23 cellular contexts compared by ENCODE assay signal in the genomic region with DNA sequence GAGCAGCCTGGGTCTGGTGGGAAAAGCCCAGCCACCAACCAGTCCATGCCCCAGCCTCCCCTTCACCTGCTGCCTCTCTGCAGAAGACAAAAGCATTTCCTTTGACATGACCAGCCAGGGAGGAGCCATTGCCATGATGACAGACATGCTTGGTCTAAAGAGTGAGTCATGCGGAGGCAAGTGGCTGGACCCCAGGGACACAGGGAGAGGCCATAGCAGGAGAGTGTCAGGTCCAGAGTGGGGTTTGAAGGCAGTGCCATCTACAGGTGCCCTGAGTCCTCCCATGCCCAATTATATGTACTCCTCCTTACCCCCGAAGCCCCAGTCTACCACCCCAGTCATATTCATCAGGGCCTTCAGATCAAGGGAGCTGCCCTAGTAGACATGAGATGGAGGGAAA.
DNase-seq lines count a peak whose midpoint lies in the region; ATAC-seq, FAIRE-seq and TF ChIP-seq lines count a peak whose summit lies in the region.
"Had no signal": no experiment of that assay in that cellular context is flagged by ENCODE, and none has a peak within 500 bp of the region (broad histone marks: within the 10 kb centered on the region; RNA-seq: fewer than 3 reads in every experiment).

No MANE protein-coding gene starts in this region.

- no peaks in the 10 kb centered on the region for H4K20me1 ChIP-seq in GM23248 (ENCODE audit: insufficient read depth)

- CTCF ChIA-PET in A549 (lab: Yijun Ruan, JAX), result interaction anchor here (1.7 kb wide), 1 partner anchor 10 kb away, joined by 6 read pairs; no protein-coding TSS in a partner anchor

- H3K4me2 ChIP-seq in A549 (peak overlapping the region; percentile 93), GM23248 (ENCODE audit: unreplicated experiment) (no peak overlapping the region)
- H3K4me2 ChIP-seq: neural progenitor cell had no signal

- FAIRE-seq in A549 (lab: Jason Lieb, UNC), result no peak
- FAIRE-seq: GM19239 had no signal

- no peaks in the 10 kb centered on the region for H3K9me2 ChIP-seq in GM23248 (ENCODE audit: insufficient read depth)

- H3K4me1 Mint-ChIP-seq in mesothelial cell of epicardium, result peaks cover 8% of the 10 kb centered on the region
- H3K4me1 Mint-ChIP-seq: stimulated activated naive B cell treated with anti-CD40 and anti-IgM and Interleukin-4, amounts not matched to agents 10 μg/mL and 1 μg/mL and 100 μg/mL, for 72 hours had no signal

- in situ Hi-C loops in GM23248 (cut with MboI), result no loop called here

- TF ChIP-seq CTCF in A549 (IDR thresholded peaks at IDR 0.05), result no peak
- no peak for TF ChIP-seq CTCF in mesothelial cell of epicardium (IDR thresholded peaks at IDR 0.05; ENCODE audit: unreplicated experiment)

- H3K4me1 ChIP-seq in A549, result peaks cover 78% of the 10 kb centered on the region
- peaks cover 12% of the 10 kb centered on the region for H3K4me1 ChIP-seq in GM23248 (ENCODE audit: insufficient read depth)
- H3K4me1 ChIP-seq: foreskin keratinocyte had no signal

- no peak for TF ChIP-seq POLR2A in A549 (IDR thresholded peaks at IDR 0.05; ENCODE audit: low read length)

- peak overlapping the region; percentile 23; the same call in 1 of the 3 replicates for H3K4me3 ChIP-seq in A549
- no peak overlapping the region for H3K4me3 ChIP-seq in GM23248
- H3K4me3 ChIP-seq: neural progenitor cell, transverse colon had no signal

- H3K4me3 Mint-ChIP-seq in mesothelial cell of epicardium, result no peak overlapping the region
- H3K4me3 Mint-ChIP-seq: activated CD4-positive, alpha-beta T cell treated with anti-CD3 and anti-CD28 coated beads, Interleukin-2, amount 10 ng/mL, durations not matched to agents 7 days and 5 days; CD4-positive, alpha-beta memory T cell; neural progenitor cell; stimulated activated naive B cell treated with anti-CD40 and anti-IgM and Interleukin-4, amounts not matched to agents 10 μg/mL and 1 μg/mL and 100 μg/mL, for 72 hours had no signal

- no peak overlapping the region for H3K9ac ChIP-seq in GM23248
- H3K9ac ChIP-seq: neural progenitor cell had no signal

- H3K27ac ChIP-seq in A549 (peak overlapping the region; percentile 97), GM23248 (no peak overlapping the region)
- H3K27ac ChIP-seq: foreskin keratinocyte, neural progenitor cell had no signal

- no peak for TF ChIP-seq RAD21 in A549 (conservative IDR thresholded peaks at IDR 0.05 in 1 of 2, IDR thresholded peaks at IDR 0.05 in 1 of 2)

- H3K27me3 ChIP-seq in GM23248 (replicated peaks; ENCODE audit: insufficient read depth), result no peaks in the 10 kb centered on the region
- H3K27me3 ChIP-seq: foreskin keratinocyte, neural progenitor cell, transverse colon had no signal

- TF ChIP-seq EP300 in A549 (IDR thresholded peaks at IDR 0.05), result no peak

- POLR2A ChIA-PET in A549 (lab: Yijun Ruan, JAX), result no interaction called here

- H3K36me3 ChIP-seq in GM23248 (ENCODE audit: low read depth), result no peaks in the 10 kb centered on the region
- H3K36me3 ChIP-seq: neural progenitor cell, transverse colon had no signal

- ATAC-seq in A549, result peak; percentile 12 to 15; a peak in 5 of 6 replicates
- ATAC-seq in GM21528 (IDR thresholded peaks at IDR 0.05; ENCODE audit: low FRiP score, unreplicated experiment), result no peak
- ATAC-seq: foreskin keratinocyte; right cardiac atrium; stimulated activated naive B cell treated with anti-CD40 and anti-IgM and Interleukin-4, amounts not matched to agents 10 μg/mL and 1 μg/mL and 100 μg/mL, for 72 hours had no signal

- no peak overlapping the region for H3K27ac Mint-ChIP-seq in mesothelial cell of epicardium
- H3K27ac Mint-ChIP-seq: activated CD4-positive, alpha-beta T cell treated with anti-CD3 and anti-CD28 coated beads, Interleukin-2, amount 10 ng/mL, durations not matched to agents 7 days and 5 days had no signal

- DNase-seq in A549 (ENCODE audit: low read depth in 1 of 2, low spot score in 1 of 2) (peak; percentile 61 to 73), GM23248 (peak; percentile 50), SW480 (ENCODE audit: low spot score) (peak; percentile 63), hepatic stellate cell (ENCODE audit: low spot score) (peak; percentile 65), NCI-H2171 treated with DMSO at 0.1 percent for 48 hours (lab: John Stamatoyannopoulos, UW) (no peak), kidney glomerular epithelial cell (lab: John Stamatoyannopoulos, UW) (no peak), mesothelial cell of epicardium (ENCODE audit: low spot score in 2 of 2, unreplicated experiment in 2 of 2) (no peak)
- DNase-seq: ACHN; activated CD4-positive, alpha-beta T cell treated with anti-CD3 and anti-CD28 coated beads, Interleukin-2, amount 10 ng/mL, durations not matched to agents 7 days and 5 days; activated CD8-positive, alpha-beta memory T cell treated with anti-CD3 and anti-CD28 coated beads, Interleukin-2, amount 50 U/mL, for 4 hours; activated naive CD4-positive, alpha-beta T cell treated with Interleukin-2 at 50 U/mL for 16 hours; anterior cingulate cortex; CD4-positive, alpha-beta memory T cell; foreskin keratinocyte; HCEC 1CT; NCI-H1436; right cardiac atrium; RPMI8226; stimulated activated naive B cell treated with anti-CD40 and anti-IgM and Interleukin-4, amounts not matched to agents 10 μg/mL and 1 μg/mL and 100 μg/mL, for 72 hours had no signal

- WGBS in A549 (ENCODE audit: missing lambda C conversion rate), result 62% methylated on average over 2 of the region's 2 CpGs
- 93 to 94% methylated on average over 2 of the region's 2 CpGs for WGBS in GM23248 (ENCODE audit: low coverage in 1 of 2, low lambda C conversion rate in 2 of 2, missing lambda C conversion rate in 2 of 2), 2 experiments

- H3K9me3 ChIP-seq in A549 (no peaks in the 10 kb centered on the region), GM23248 (ENCODE audit: low read depth) (no peaks in the 10 kb centered on the region)
- H3K9me3 ChIP-seq: transverse colon had no signal

- no peaks in the 10 kb centered on the region for H3F3A ChIP-seq in GM23248 (ENCODE audit: insufficient read depth)

- no peaks in the 10 kb centered on the region for H3K79me2 ChIP-seq in GM23248 (ENCODE audit: insufficient read depth)

- peaks cover 2% of the 10 kb centered on the region for H3K36me3 Mint-ChIP-seq in mesothelial cell of epicardium
- H3K36me3 Mint-ChIP-seq: stimulated activated naive B cell treated with anti-CD40 and anti-IgM and Interleukin-4, amounts not matched to agents 10 μg/mL and 1 μg/mL and 100 μg/mL, for 72 hours had no signal

- H3K27me3 Mint-ChIP-seq in mesothelial cell of epicardium (ENCODE audit: low read depth), result no peaks in the 10 kb centered on the region
- H3K27me3 Mint-ChIP-seq: activated CD4-positive, alpha-beta T cell treated with anti-CD3 and anti-CD28 coated beads, Interleukin-2, amount 10 ng/mL, durations not matched to agents 7 days and 5 days; CD4-positive, alpha-beta memory T cell; stimulated activated naive B cell treated with anti-CD40 and anti-IgM and Interleukin-4, amounts not matched to agents 10 μg/mL and 1 μg/mL and 100 μg/mL, for 72 hours had no signal

- no peaks in the 10 kb centered on the region for H3K9me3 Mint-ChIP-seq in mesothelial cell of epicardium
- H3K9me3 Mint-ChIP-seq: activated CD4-positive, alpha-beta T cell treated with anti-CD3 and anti-CD28 coated beads, Interleukin-2, amount 10 ng/mL, durations not matched to agents 7 days and 5 days; neural progenitor cell; stimulated activated naive B cell treated with anti-CD40 and anti-IgM and Interleukin-4, amounts not matched to agents 10 μg/mL and 1 μg/mL and 100 μg/mL, for 72 hours had no signal

- H2AFZ ChIP-seq in GM23248, result no peak overlapping the region
- H2AFZ ChIP-seq: neural progenitor cell had no signal

TF ChIP-seq in A549, 52 proteins besides CTCF, POLR2A, EP300 and RAD21:
- TF ChIP-seq, protein P1, sequence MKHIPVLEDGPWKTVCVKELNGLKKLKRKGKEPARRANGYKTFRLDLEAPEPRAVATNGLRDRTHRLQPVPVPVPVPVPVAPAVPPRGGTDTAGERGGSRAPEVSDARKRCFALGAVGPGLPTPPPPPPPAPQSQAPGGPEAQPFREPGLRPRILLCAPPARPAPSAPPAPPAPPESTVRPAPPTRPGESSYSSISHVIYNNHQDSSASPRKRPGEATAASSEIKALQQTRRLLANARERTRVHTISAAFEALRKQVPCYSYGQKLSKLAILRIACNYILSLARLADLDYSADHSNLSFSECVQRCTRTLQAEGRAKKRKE (CRISPR knock-in tag; IDR thresholded peaks at IDR 0.05; ENCODE audit: low read depth), result no peak
- TF ChIP-seq FOSL2 (IDR thresholded peaks at IDR 0.05) (no peak), FOSL2 (CRISPR knock-in tag; IDR thresholded peaks at IDR 0.05) (peak; percentile 72)
TF ChIP-seq in A549: peak in this region for 1.

Comparison
In these comparisons a context has a peak if more than half of its experiments do, and no peak if none do; other contexts are left out.
1. DNase-seq: peak in A549 (2 of 2), GM23248 (single experiment), SW480 (single experiment) and hepatic stellate cell (single experiment); none in NCI-H2171 treated with DMSO at 0.1 percent for 48 hours (single experiment), kidney glomerular epithelial cell (single experiment) and mesothelial cell of epicardium (0 of 2).